Comparison of ENCODE assay signal across 8 cellular contexts in genomic region chr9:112112941-112113399, GRCh38.
DNase-seq lines count a peak whose midpoint lies in the region; TF ChIP-seq lines count a peak whose summit lies in the region.

No MANE protein-coding gene starts in this region.

- WGBS in liver: 51% methylated on average over 1 of the region's 1 CpG

- peaks cover 4% of the 10 kb centered on the region for H3K36me3 Mint-ChIP-seq in activated T-helper 2 cell treated with anti-CD3 and anti-CD28 coated beads, Interferon-gamma antibody, Interleukin-2, Interleukin-4, amounts not matched to agents 10 μg/mL and 5 μg/mL and 100 μg/mL, durations not matched to agents 14 hours and 24 hours and 36 hours (ENCODE audit: low read depth)

- no peaks in the 10 kb centered on the region for H3K4me1 Mint-ChIP-seq in activated T-helper 2 cell treated with anti-CD3 and anti-CD28 coated beads, Interferon-gamma antibody, Interleukin-2, Interleukin-4, amounts not matched to agents 10 μg/mL and 5 μg/mL and 100 μg/mL, durations not matched to agents 14 hours and 24 hours and 36 hours (ENCODE audit: low read depth)

- H3K4me3 Mint-ChIP-seq in activated T-helper 2 cell treated with anti-CD3 and anti-CD28 coated beads, Interferon-gamma antibody, Interleukin-2, Interleukin-4, amounts not matched to agents 10 μg/mL and 5 μg/mL and 100 μg/mL, durations not matched to agents 14 hours and 24 hours and 36 hours (ENCODE audit: low read depth): no peak overlapping the region

- no peaks in the 10 kb centered on the region for H3K9me3 Mint-ChIP-seq in activated T-helper 2 cell treated with anti-CD3 and anti-CD28 coated beads, Interferon-gamma antibody, Interleukin-2, Interleukin-4, amounts not matched to agents 10 μg/mL and 5 μg/mL and 100 μg/mL, durations not matched to agents 14 hours and 24 hours and 36 hours

- H3K9ac ChIP-seq in liver (ENCODE audit: low read depth in 1 of 2, low read length in 2 of 2): no peak overlapping the region

- no peaks in the 10 kb centered on the region for H3K36me3 ChIP-seq in liver (ENCODE audit: control insufficient read depth in 4 of 4, insufficient read depth in 3 of 4, low read depth in 1 of 4, low read length in 3 of 4)

- TF ChIP-seq RAD21 in liver (IDR thresholded peaks at IDR 0.05): peak; percentile 98 to 99

- H3K27ac Mint-ChIP-seq in activated T-helper 2 cell treated with anti-CD3 and anti-CD28 coated beads, Interferon-gamma antibody, Interleukin-2, Interleukin-4, amounts not matched to agents 10 μg/mL and 5 μg/mL and 100 μg/mL, durations not matched to agents 14 hours and 24 hours and 36 hours: no peak overlapping the region

- H3K4me3 ChIP-seq in liver (ENCODE audit: low read depth in 1 of 3, low read length in 3 of 3): no peak overlapping the region

- DNase-seq in NCI-H2081 (lab: John Stamatoyannopoulos, UW) (peak; percentile 20 to 44), NCI-H2081 treated with DMSO at 0.1 percent for 48 hours (lab: John Stamatoyannopoulos, UW) (no peak), M059J (ENCODE audit: low read depth) (peak; percentile 85), midbrain (lab: John Stamatoyannopoulos, UW) (no peak), NCI-H446 treated with DMSO at 0.1 percent for 48 hours (lab: John Stamatoyannopoulos, UW) (no peak)
- peak; percentile 16 for DNase-seq in activated naive CD4-positive, alpha-beta T cell treated with anti-CD3 and anti-CD28 coated beads, Interleukin-2, amount 50 U/mL, for 16 hours
- DNase-seq in activated T-helper 2 cell treated with anti-CD3 and anti-CD28 coated beads, Interferon-gamma antibody, Interleukin-2, Interleukin-4, amounts not matched to agents 10 μg/mL and 5 μg/mL and 100 μg/mL, durations not matched to agents 14 hours and 24 hours and 36 hours (ENCODE audit: low spot score): no peak

- no peaks in the 10 kb centered on the region for H3K9me3 ChIP-seq in liver (ENCODE audit: control insufficient read depth in 4 of 4, low read length in 3 of 4)

- H3K27ac ChIP-seq in liver (ENCODE audit: low read depth in 1 of 2, low read length in 2 of 2): no peak overlapping the region

- intact Hi-C loops in activated T-helper 2 cell treated with anti-CD3 and anti-CD28 coated beads, Interferon-gamma antibody, Interleukin-2, Interleukin-4, amounts not matched to agents 10 μg/mL and 5 μg/mL and 100 μg/mL, durations not matched to agents 14 hours and 24 hours and 36 hours (cut with micrococcal nuclease): no loop called here

- no peaks in the 10 kb centered on the region for H3K27me3 ChIP-seq in liver (ENCODE audit: control insufficient read depth in 4 of 4, insufficient read depth in 4 of 4, low read length in 3 of 4)

- TF ChIP-seq CTCF in liver (IDR thresholded peaks at IDR 0.05; ENCODE audit: low read depth, low read length, missing input control): peak; percentile 92

- peaks cover 3 to 13% (median 9%) of the 10 kb centered on the region in 4 donors for H3K4me1 ChIP-seq in liver (ENCODE audit: control insufficient read depth in 4 of 4, insufficient read depth in 4 of 4, low read length in 3 of 4)

- no peaks in the 10 kb centered on the region for H3K27me3 Mint-ChIP-seq in activated T-helper 2 cell treated with anti-CD3 and anti-CD28 coated beads, Interferon-gamma antibody, Interleukin-2, Interleukin-4, amounts not matched to agents 10 μg/mL and 5 μg/mL and 100 μg/mL, durations not matched to agents 14 hours and 24 hours and 36 hours (ENCODE audit: low read depth)

TF ChIP-seq in liver, 16 proteins besides CTCF, POLR2A, EP300 and RAD21:
- TF ChIP-seq RXRA (IDR thresholded peaks at IDR 0.05): peak in 1 of 2 donors; percentile 25
- no peak for TF ChIP-seq HNF4A (conservative IDR thresholded peaks at IDR 0.05)
- TF ChIP-seq SP1 (IDR thresholded peaks at IDR 0.05): no peak
TF ChIP-seq in liver: peak in this region for 1.

Comparison
In these comparisons a context has a peak if more than half of its experiments do, and no peak if none do; other contexts are left out.
1. DNase-seq: peak in NCI-H2081 (2 of 2), M059J (single experiment) and activated naive CD4-positive, alpha-beta T cell treated with anti-CD3 and anti-CD28 coated beads, Interleukin-2, amount 50 U/mL, for 16 hours (single experiment); none in NCI-H2081 treated with DMSO at 0.1 percent for 48 hours (single experiment), midbrain (single experiment), activated T-helper 2 cell treated with anti-CD3 and anti-CD28 coated beads, Interferon-gamma antibody, Interleukin-2, Interleukin-4, amounts not matched to agents 10 μg/mL and 5 μg/mL and 100 μg/mL, durations not matched to agents 14 hours and 24 hours and 36 hours (single experiment) and NCI-H446 treated with DMSO at 0.1 percent for 48 hours (single experiment).